ENCODE assay signal across 16 cellular contexts in the genomic region with DNA sequence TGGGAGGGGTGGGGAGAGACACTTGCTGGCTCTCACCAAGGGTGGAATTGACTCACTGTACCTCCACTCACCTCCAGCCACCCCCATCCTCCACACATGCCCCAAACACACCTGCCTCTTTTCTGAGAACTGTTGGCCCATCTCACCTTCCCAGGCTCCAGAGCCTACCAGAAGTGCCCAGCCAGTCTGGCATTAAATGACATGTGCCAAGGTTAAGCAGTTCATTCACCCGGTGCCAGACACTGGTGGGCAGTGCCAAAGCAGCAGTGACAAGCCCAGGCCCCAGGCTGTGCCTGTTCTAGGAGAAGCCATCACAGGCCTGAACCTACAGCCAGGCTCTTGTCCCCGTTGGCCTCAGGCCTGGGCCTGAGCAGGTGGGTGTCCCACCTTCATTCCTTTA. TPM values are rescaled to one million over a fixed set of nuclear protein-coding genes. Genes with fewer than 3 reads are reported as not detected.
DNase-seq lines count a peak whose midpoint lies in the region; ATAC-seq and TF ChIP-seq lines count a peak whose summit lies in the region.
"Had no signal": no experiment of that assay in that cellular context is flagged by ENCODE, and none has a peak within 500 bp of the region (broad histone marks: within the 10 kb centered on the region; RNA-seq: fewer than 3 reads in every experiment).

No MANE protein-coding gene starts in this region.

- H3K4me2 ChIP-seq in H9 (ENCODE audit: insufficient read depth, insufficient read length, low read length) (no peak overlapping the region), neural progenitor cell (no peak overlapping the region)
- H3K4me2 ChIP-seq: PC-9 had no signal

- H3K4me1 ChIP-seq in H9 (ENCODE audit: insufficient read depth, low read length) (peaks cover 2% of the 10 kb centered on the region; the same call in 1 of the 2 replicates), neural progenitor cell (no peaks in the 10 kb centered on the region)

- no peaks in the 10 kb centered on the region for H3K79me1 ChIP-seq in H9 (ENCODE audit: insufficient read depth, low read depth, low read length, poor library complexity, severe bottlenecking)

- H3K27ac ChIP-seq in RWPE1 (peak overlapping the region; percentile 14; the same call in 1 of the 2 replicates), H9 (ENCODE audit: insufficient read length, low read depth, low read length) (no peak overlapping the region), neural progenitor cell (no peak overlapping the region)
- H3K27ac ChIP-seq: PC-9 had no signal

- H3K27ac Mint-ChIP-seq in stimulated activated effector memory CD8-positive, alpha-beta T cell treated with anti-CD3 and anti-CD28 coated beads, Interleukin-12 subunit alpha, Interleukin-12 subunit beta, amount 100 ng/mL, for 72 hours: peak overlapping the region; percentile 9
- no peak overlapping the region for H3K27ac Mint-ChIP-seq in H9
- H3K27ac Mint-ChIP-seq in neural progenitor cell: no peak overlapping the region

- no peak overlapping the region for H3K4ac ChIP-seq in H9 (ENCODE audit: low read depth, low read length)

- no peaks in the 10 kb centered on the region; the same call in 1 of the 2 replicates for H3K27me3 Mint-ChIP-seq in H9 (ENCODE audit: low read depth)
- H3K27me3 Mint-ChIP-seq in neural progenitor cell (ENCODE audit: insufficient read depth, low read depth): peaks cover 6% of the 10 kb centered on the region

- H3K9me3 Mint-ChIP-seq in stimulated activated effector memory CD8-positive, alpha-beta T cell treated with anti-CD3 and anti-CD28 coated beads, Interleukin-12 subunit alpha, Interleukin-12 subunit beta, amount 100 ng/mL, for 72 hours: no peaks in the 10 kb centered on the region
- H3K9me3 Mint-ChIP-seq in H9: no peaks in the 10 kb centered on the region
- no peaks in the 10 kb centered on the region for H3K9me3 Mint-ChIP-seq in neural progenitor cell

- no peak overlapping the region for H2BK120ac ChIP-seq in H9 (ENCODE audit: low read depth, low read length, poor library complexity, severe bottlenecking)

- H3K36me3 ChIP-seq in neural progenitor cell: no peaks in the 10 kb centered on the region

- H3K4me3 Mint-ChIP-seq in stimulated activated effector memory CD8-positive, alpha-beta T cell treated with anti-CD3 and anti-CD28 coated beads, Interleukin-12 subunit alpha, Interleukin-12 subunit beta, amount 100 ng/mL, for 72 hours: no peak overlapping the region
- H3K4me3 Mint-ChIP-seq in H9 (no peak overlapping the region), neural progenitor cell (no peak overlapping the region)

- no peak for DNase-seq in Right ventricle myocardium inferior (ENCODE audit: missing footprints)
- no peak for DNase-seq in cardiac septum (ENCODE audit: low spot score)
- no peak for DNase-seq in RWPE1 (ENCODE audit: low spot score)
- no peak for DNase-seq in stimulated activated effector memory CD8-positive, alpha-beta T cell treated with anti-CD3 and anti-CD28 coated beads, Interleukin-12 subunit alpha, Interleukin-12 subunit beta, amount 100 ng/mL, for 72 hours (ENCODE audit: low spot score in 2 of 2)
- no peak for DNase-seq in H9
- no peak for DNase-seq in omental fat pad (ENCODE audit: low spot score)
- DNase-seq in neural progenitor cell (ENCODE audit: low spot score): no peak
- DNase-seq: AML-193, DMS79, HCEC 1CT, NCI-H1092, NCI-H1694 treated with DMSO at 0.1 percent for 48 hours, NCI-H69, PC-9 had no signal

- no peak for TF ChIP-seq CTCF in RWPE1 (conservative IDR thresholded peaks at IDR 0.05; ENCODE audit: low read depth)
- no peak for TF ChIP-seq CTCF in H9 (conservative IDR thresholded peaks at IDR 0.05)
- no peak for TF ChIP-seq CTCF in omental fat pad (IDR thresholded peaks at IDR 0.05)
- TF ChIP-seq CTCF in neural progenitor cell (IDR thresholded peaks at IDR 0.05): no peak

- no peak overlapping the region for H3K18ac ChIP-seq in H9 (ENCODE audit: insufficient read length, low read depth, low read length)

- no peaks in the 10 kb centered on the region for H3F3A ChIP-seq in neural progenitor cell (ENCODE audit: low read depth)

- no peak overlapping the region for H3K9ac ChIP-seq in H9 (ENCODE audit: extremely low read depth, insufficient read length, low read length)
- no peak overlapping the region for H3K9ac ChIP-seq in neural progenitor cell

- H3K23me2 ChIP-seq in H9 (ENCODE audit: insufficient read length, low read depth, low read length, poor library complexity, severe bottlenecking): peaks cover 4% of the 10 kb centered on the region

- H3K23ac ChIP-seq in H9 (ENCODE audit: insufficient read length, low read depth, low read length): no peak overlapping the region

- WGBS in H9 (ENCODE audit: extremely low coverage, insufficient read length, low lambda C conversion rate): no CpG with 5 or more reads among the region's 2 CpGs

- no peak overlapping the region for H3K56ac ChIP-seq in H9 (ENCODE audit: insufficient read length, low read depth, low read length)

- intact Hi-C loops in Right ventricle myocardium inferior (cut with DNase I) (no loop called here), cardiac septum (cut with DNase I) (loop anchor here (10.0 kb wide), 2 partner anchors 73 to 1003 kb away; a partner anchor contains a TSS)

- no peaks in the 10 kb centered on the region for H3K79me2 ChIP-seq in H9 (ENCODE audit: insufficient read depth, low read length)
- no peaks in the 10 kb centered on the region for H3K79me2 ChIP-seq in neural progenitor cell (ENCODE audit: low read depth)

- CTCF ChIA-PET in RWPE1 (lab: Yijun Ruan, JAX): no interaction called here

- ATAC-seq in Right ventricle myocardium inferior: peak; percentile 75
- ATAC-seq in esophagus mucosa: peak; percentile 39
- no peak for ATAC-seq in stimulated activated effector memory CD8-positive, alpha-beta T cell treated with anti-CD3 and anti-CD28 coated beads, Interleukin-12 subunit alpha, Interleukin-12 subunit beta, amount 100 ng/mL, for 72 hours
- ATAC-seq in omental fat pad (ENCODE audit: low FRiP score): no peak
- ATAC-seq: K562 had no signal

- POLR2A ChIA-PET in RWPE1 (lab: Yijun Ruan, JAX; ENCODE audit: low non-redundant PET): no interaction called here

- no peak overlapping the region for H3K14ac ChIP-seq in H9 (ENCODE audit: insufficient read depth, low read length)

- H2BK5ac ChIP-seq in H9 (ENCODE audit: insufficient read length, low read length): no peak overlapping the region

- H2BK12ac ChIP-seq in H9 (ENCODE audit: insufficient read length, low read depth, low read length): no peak overlapping the region

- H2AK5ac ChIP-seq in H9 (ENCODE audit: insufficient read length, low read length): no peak overlapping the region

- H3K9me3 ChIP-seq in H9 (ENCODE audit: control insufficient read depth, low read depth, low read length): no peaks in the 10 kb centered on the region
- H3K9me3 ChIP-seq in neural progenitor cell (ENCODE audit: low read depth): no peaks in the 10 kb centered on the region

- no peak overlapping the region for H2AFZ ChIP-seq in H9 (ENCODE audit: low read length)
- no peak overlapping the region for H2AFZ ChIP-seq in neural progenitor cell (replicated peaks)
- H2AFZ ChIP-seq: PC-9 had no signal

- no peak overlapping the region for H4K8ac ChIP-seq in H9 (replicated peaks; ENCODE audit: insufficient read length, low read depth, low read length)

- H2BK15ac ChIP-seq in H9 (ENCODE audit: low read depth, low read length): no peak overlapping the region

- peaks cover 68% of the 10 kb centered on the region for H3K36me3 Mint-ChIP-seq in stimulated activated effector memory CD8-positive, alpha-beta T cell treated with anti-CD3 and anti-CD28 coated beads, Interleukin-12 subunit alpha, Interleukin-12 subunit beta, amount 100 ng/mL, for 72 hours
- H3K36me3 Mint-ChIP-seq in H9 (ENCODE audit: insufficient read depth in 1 of 3, low read depth in 3 of 3) (no peaks in the 10 kb centered on the region), neural progenitor cell (no peaks in the 10 kb centered on the region)

- H4K20me1 ChIP-seq in H9 (ENCODE audit: control insufficient read depth, insufficient read depth, insufficient read length) (no peaks in the 10 kb centered on the region), neural progenitor cell (ENCODE audit: low read depth) (no peaks in the 10 kb centered on the region)

- H3T11ph ChIP-seq in H9 (ENCODE audit: low read length): no peak overlapping the region

- no peak overlapping the region for H4K91ac ChIP-seq in H9 (ENCODE audit: insufficient read length, low read depth, low read length)

- H3K4me1 Mint-ChIP-seq in stimulated activated effector memory CD8-positive, alpha-beta T cell treated with anti-CD3 and anti-CD28 coated beads, Interleukin-12 subunit alpha, Interleukin-12 subunit beta, amount 100 ng/mL, for 72 hours: peaks cover 28% of the 10 kb centered on the region
- peaks cover 0 to 3% of the 10 kb centered on the region in 2 experiments; a peak in 2 of 4 replicates for H3K4me1 Mint-ChIP-seq in H9
- peaks cover 6% of the 10 kb centered on the region for H3K4me1 Mint-ChIP-seq in neural progenitor cell

- H3K27me3 ChIP-seq in H9 (ENCODE audit: insufficient read depth, low read length): no peaks in the 10 kb centered on the region
- no peaks in the 10 kb centered on the region for H3K27me3 ChIP-seq in neural progenitor cell

- no peak overlapping the region for H4K5ac ChIP-seq in H9 (ENCODE audit: insufficient read length, low read depth, low read length)

- no peak overlapping the region for H2BK20ac ChIP-seq in H9 (ENCODE audit: low read depth, low read length, poor library complexity, severe bottlenecking)

- no peak overlapping the region for H3K4me3 ChIP-seq in neural progenitor cell
- H3K4me3 ChIP-seq: K562, PC-9 had no signal

RNA-seq across cellular contexts. Expression of a gene that starts 11.2 kb away (rescaled TPM):
- total RNA-seq in Right ventricle myocardium inferior (51.5 TPM), cardiac septum (60.2 TPM), esophagus mucosa (67.9 TPM), H9 (2021) (2.5 and 3.1 TPM in 2 replicates), omental fat pad (100 to 1,000 TPM; 101 to 151 (median 129) TPM), neural progenitor cell (ENCODE audit: low replicate concordance) (2.4 and 4.4 TPM in 2 replicates)

RNA-seq across cellular contexts. Expression of a gene that starts 15.5 kb away (rescaled TPM):
- total RNA-seq in Right ventricle myocardium inferior: 15.6 TPM
- 15.6 TPM for total RNA-seq in cardiac septum
- total RNA-seq in esophagus mucosa: 13.4 TPM
- total RNA-seq in H9 (2021): 65.3 and 67.8 TPM in 2 replicates
- 10 to 100 TPM; 15.6 to 32.9 (median 20.6) TPM for total RNA-seq in omental fat pad
- total RNA-seq in neural progenitor cell (ENCODE audit: low replicate concordance): 47.2 and 88.3 TPM in 2 replicates

RNA-seq across cellular contexts. Expression of a gene that starts 19.5 kb away (rescaled TPM):
- total RNA-seq in Right ventricle myocardium inferior (3.2 TPM), cardiac septum (2.1 TPM), esophagus mucosa (not detected), H9 (2021) (10.7 and 14.6 TPM in 2 replicates), omental fat pad (1 to 10 TPM in 2 of 4 donors, under 1 TPM in 2; 0.28 to 9.8 (median 1.0) TPM), neural progenitor cell (ENCODE audit: low replicate concordance) (23.5 and 71.4 TPM in 2 replicates)

RNA-seq across cellular contexts. Expression of a gene that starts 25.2 kb away (rescaled TPM):
- 92.0 TPM for total RNA-seq in Right ventricle myocardium inferior
- 72.4 TPM for total RNA-seq in cardiac septum
- total RNA-seq in esophagus mucosa: 169 TPM
- total RNA-seq in H9 (2021): 412 and 414 TPM in 2 replicates
- total RNA-seq in omental fat pad: 10 to 100 TPM; 38.0 to 76.9 (median 57.7) TPM
- total RNA-seq in neural progenitor cell (ENCODE audit: low replicate concordance): 120 and 220 TPM in 2 replicates

RNA-seq across cellular contexts. Expression of a gene that starts 31.5 kb away (rescaled TPM):
- 65.8 TPM for total RNA-seq in Right ventricle myocardium inferior
- 73.8 TPM for total RNA-seq in cardiac septum
- total RNA-seq in esophagus mucosa: 36.9 TPM
- 70.0 and 70.6 TPM in 2 replicates for total RNA-seq in H9 (2021)
- 100 to 1,000 TPM; 101 to 156 (median 104) TPM for total RNA-seq in omental fat pad
- 21.0 and 61.7 TPM in 2 replicates for total RNA-seq in neural progenitor cell (ENCODE audit: low replicate concordance)

Comparison
In these comparisons a context has a peak if more than half of its experiments do, and no peak if none do; other contexts are left out.
1. ATAC-seq: peak in Right ventricle myocardium inferior (single experiment) and esophagus mucosa (single experiment); none in stimulated activated effector memory CD8-positive, alpha-beta T cell treated with anti-CD3 and anti-CD28 coated beads, Interleukin-12 subunit alpha, Interleukin-12 subunit beta, amount 100 ng/mL, for 72 hours (single experiment) and omental fat pad (single experiment).